ENCODE assay signal across 36 cellular contexts in the genomic region with DNA sequence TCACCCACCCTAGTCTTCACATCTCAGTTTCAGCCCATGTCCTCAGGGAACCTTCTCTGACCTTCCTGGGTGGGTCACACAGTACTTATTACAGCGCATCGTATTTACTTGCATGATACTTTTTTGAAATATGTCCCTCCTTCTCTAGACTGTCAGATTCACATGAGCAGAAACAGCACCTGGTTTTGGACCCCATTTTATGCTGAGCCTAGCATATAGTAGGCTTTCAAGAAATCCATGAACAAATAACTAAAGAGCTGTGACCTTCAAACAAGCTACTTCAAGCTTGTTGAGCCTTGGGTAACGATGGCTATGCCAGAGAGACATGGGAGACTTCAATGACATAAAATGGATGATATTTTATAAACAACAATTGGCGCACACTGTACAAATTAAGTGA.
"Had no signal": no experiment of that assay in that cellular context is flagged by ENCODE, and none has a peak within 500 bp of the region (broad histone marks: within the 10 kb centered on the region; RNA-seq: fewer than 3 reads in every experiment).

No MANE protein-coding gene starts in this region.

- DNase-seq: Karpas-422, Kasumi-1, MM.1S, MV-4-11, NCI-H1048, NCI-H1092, NCI-H1092 treated with DMSO at 0.1 percent for 48 hours, NCI-H1105, NCI-H1417, NCI-H1417 treated with DMSO at 0.1 percent for 48 hours, NCI-H1436, NCI-H1436 treated with DMSO at 0.1 percent for 48 hours, NCI-H146, NCI-H1694, NCI-H1694 treated with DMSO at 0.1 percent for 48 hours, NCI-H187, NCI-H187 treated with DMSO at 0.1 percent for 48 hours, NCI-H1930, NCI-H2029, NCI-H2029 treated with DMSO at 0.1 percent for 48 hours, NCI-H2081, NCI-H2081 treated with DMSO at 0.1 percent for 48 hours, NCI-H2107, NCI-H2171, NCI-H2171 treated with DMSO at 0.1 percent for 48 hours, NCI-H2227 treated with DMSO at 0.1 percent for 48 hours, NCI-H226, NCI-H345, NCI-H446, NCI-H446 treated with DMSO at 0.1 percent for 48 hours, NCI-H510A, NCI-H510A treated with DMSO at 0.1 percent for 48 hours, NCI-H524, NCI-H524 treated with DMSO at 0.1 percent for 48 hours, NCI-H526 had no signal

- H3K4me3 ChIP-seq: MG63 had no signal

- H3K9me3 ChIP-seq: MG63 had no signal

- H3K36me3 ChIP-seq: MG63 had no signal

- H3K27me3 ChIP-seq: MG63 had no signal
